In the genomic region with DNA sequence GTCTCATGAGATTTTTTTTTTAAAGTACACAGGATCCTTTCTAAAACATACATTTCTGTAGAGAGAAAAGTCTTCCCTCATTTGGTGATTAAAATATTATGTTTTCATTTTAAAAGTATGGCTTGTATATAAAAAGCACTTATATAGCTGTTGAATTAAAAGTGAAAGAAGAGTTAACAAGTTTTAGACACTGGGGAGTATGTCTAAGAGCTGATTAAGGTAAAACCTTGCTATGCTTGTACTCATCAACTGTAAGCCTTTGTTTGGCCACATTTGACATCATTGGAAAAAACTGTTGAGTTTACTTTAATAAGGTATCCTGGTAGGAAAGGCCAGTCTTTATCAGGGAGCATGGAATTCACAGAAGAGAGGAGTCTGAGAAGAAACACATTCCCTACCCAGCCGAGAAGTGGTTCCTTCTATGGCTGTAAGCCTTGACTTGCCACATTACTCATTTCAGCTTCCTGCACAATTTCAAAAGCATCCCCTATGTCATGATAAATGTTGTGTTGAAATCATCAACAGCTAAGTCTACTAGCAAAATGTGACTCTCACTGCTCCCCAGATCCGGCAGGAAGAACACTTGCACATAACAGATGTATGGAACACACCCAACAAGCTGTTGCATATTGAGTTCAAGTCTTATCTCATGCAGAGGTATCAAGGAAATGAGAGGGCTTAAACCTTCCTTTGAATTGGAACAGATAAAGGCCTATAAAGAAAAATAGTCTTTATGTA, we compare ENCODE assay signal across 11 cellular contexts.
DNase-seq lines count a peak whose midpoint lies in the region; ATAC-seq and TF ChIP-seq lines count a peak whose summit lies in the region.
"Had no signal": no experiment of that assay in that cellular context is flagged by ENCODE, and none has a peak within 500 bp of the region (broad histone marks: within the 10 kb centered on the region; RNA-seq: fewer than 3 reads in every experiment).

No MANE protein-coding gene starts in this region.

- H3K4me1 ChIP-seq in RWPE2 (ENCODE audit: insufficient read depth, poor library complexity, severe bottlenecking) = peaks cover 16% of the 10 kb centered on the region
- H3K4me1 ChIP-seq: SJSA1 had no signal

- no peak overlapping the region for H3K4me3 ChIP-seq in RWPE2 (ENCODE audit: severe bottlenecking)
- H3K4me3 ChIP-seq: SJSA1 had no signal

- H3K9me3 ChIP-seq in RWPE2 (ENCODE audit: severe bottlenecking) = no peaks in the 10 kb centered on the region
- no peaks in the 10 kb centered on the region for H3K9me3 ChIP-seq in CD4-positive, alpha-beta T cell (ENCODE audit: control insufficient read depth, low read length)
- H3K9me3 ChIP-seq: SJSA1 had no signal

- CTCF ChIA-PET in activated CD4-positive, alpha-beta T cell treated with anti-CD3 and anti-CD28 coated beads for 36 hours (lab: Charles Lee) = interaction anchor here (0.6 to 2.0 kb wide), 7 partner anchors 9 to 769 kb away, joined by 3 to 7 read pairs (median 3); no protein-coding TSS in a partner anchor
- CTCF ChIA-PET in CD4-positive, alpha-beta T cell (lab: Charles Lee) = interaction anchor here (0.7 kb wide), 1 partner anchor 394 kb away, joined by 3 read pairs; no protein-coding TSS in a partner anchor

- no peaks in the 10 kb centered on the region for H3K27me3 ChIP-seq in RWPE2 (ENCODE audit: insufficient read depth, poor library complexity, severe bottlenecking)
- no peaks in the 10 kb centered on the region for H3K27me3 ChIP-seq in CD4-positive, alpha-beta T cell (ENCODE audit: control insufficient read depth, insufficient read depth, low read length)
- H3K27me3 ChIP-seq: SJSA1 had no signal

- H3K27ac Mint-ChIP-seq in activated CD4-positive, alpha-beta T cell treated with anti-CD3 and anti-CD28 coated beads for 36 hours = peak overlapping the region; percentile 41
- no peak overlapping the region for H3K27ac Mint-ChIP-seq in stimulated activated effector memory CD8-positive, alpha-beta T cell treated with anti-CD3 and anti-CD28 coated beads, Interleukin-12 subunit alpha, Interleukin-12 subunit beta, amount 100 ng/mL, for 72 hours
- no peak overlapping the region for H3K27ac Mint-ChIP-seq in CD4-positive, alpha-beta T cell
- H3K27ac Mint-ChIP-seq: activated naive CD4-positive, alpha-beta T cell treated with anti-CD3 and anti-CD28 coated beads, Interleukin-2, amount 10 ng/mL, durations not matched to agents 7 days and 5 days had no signal

- H3K36me3 ChIP-seq in RWPE2 (ENCODE audit: low read depth) = no peaks in the 10 kb centered on the region
- H3K36me3 ChIP-seq: SJSA1 had no signal

- no peaks in the 10 kb centered on the region for H3K27me3 Mint-ChIP-seq in activated CD4-positive, alpha-beta T cell treated with anti-CD3 and anti-CD28 coated beads for 36 hours
- no peaks in the 10 kb centered on the region for H3K27me3 Mint-ChIP-seq in CD4-positive, alpha-beta T cell
- H3K27me3 Mint-ChIP-seq: activated naive CD4-positive, alpha-beta T cell treated with anti-CD3 and anti-CD28 coated beads, Interleukin-2, amount 10 ng/mL, durations not matched to agents 7 days and 5 days had no signal

- POLR2A ChIA-PET in activated CD4-positive, alpha-beta T cell treated with anti-CD3 and anti-CD28 coated beads for 36 hours (lab: Charles Lee) = interaction anchor here (0.6 kb wide), 1 partner anchor 1174 kb away, joined by 3 read pairs; no protein-coding TSS in a partner anchor
- POLR2A ChIA-PET in CD4-positive, alpha-beta T cell (lab: Charles Lee) = no interaction called here

- intact Hi-C loops in activated CD4-positive, alpha-beta T cell treated with anti-CD3 and anti-CD28 coated beads for 36 hours (cut with DNase I, micrococcal nuclease) = no loop called here
- intact Hi-C loops in CD4-positive, alpha-beta T cell (cut with DNase I, micrococcal nuclease) = no loop called here

- peak; percentile 30 for ATAC-seq in activated CD4-positive, alpha-beta T cell treated with anti-CD3 and anti-CD28 coated beads for 36 hours
- ATAC-seq in RWPE2 (ENCODE audit: low read depth) (peak; percentile 58), GM21367 (IDR thresholded peaks at IDR 0.05; ENCODE audit: unreplicated experiment) (no peak)
- ATAC-seq in stimulated activated effector memory CD8-positive, alpha-beta T cell treated with anti-CD3 and anti-CD28 coated beads, Interleukin-12 subunit alpha, Interleukin-12 subunit beta, amount 100 ng/mL, for 72 hours = peak; percentile 53
- ATAC-seq in CD4-positive, alpha-beta T cell (ENCODE audit: poor library complexity) = no peak

- H3K27ac ChIP-seq in RWPE2 (ENCODE audit: poor library complexity, severe bottlenecking) = peak overlapping the region; percentile 43
- H3K27ac ChIP-seq in CD4-positive, alpha-beta T cell (ENCODE audit: low read depth, low read length) = no peak overlapping the region
- H3K27ac ChIP-seq: SJSA1 had no signal

- no peak for TF ChIP-seq CTCF in RWPE2 (IDR thresholded peaks at IDR 0.05; ENCODE audit: poor library complexity, severe bottlenecking)
- TF ChIP-seq CTCF in CD4-positive, alpha-beta T cell (IDR thresholded peaks at IDR 0.05) = no peak

- H3K4me1 Mint-ChIP-seq in activated CD4-positive, alpha-beta T cell treated with anti-CD3 and anti-CD28 coated beads for 36 hours = peaks cover 37% of the 10 kb centered on the region
- H3K4me1 Mint-ChIP-seq in stimulated activated effector memory CD8-positive, alpha-beta T cell treated with anti-CD3 and anti-CD28 coated beads, Interleukin-12 subunit alpha, Interleukin-12 subunit beta, amount 100 ng/mL, for 72 hours = peaks cover 14% of the 10 kb centered on the region
- peaks cover 14% of the 10 kb centered on the region for H3K4me1 Mint-ChIP-seq in CD4-positive, alpha-beta T cell (ENCODE audit: low read depth)

- no peaks in the 10 kb centered on the region for H3K9me3 Mint-ChIP-seq in activated CD4-positive, alpha-beta T cell treated with anti-CD3 and anti-CD28 coated beads for 36 hours (ENCODE audit: low read depth)
- H3K9me3 Mint-ChIP-seq in stimulated activated effector memory CD8-positive, alpha-beta T cell treated with anti-CD3 and anti-CD28 coated beads, Interleukin-12 subunit alpha, Interleukin-12 subunit beta, amount 100 ng/mL, for 72 hours = no peaks in the 10 kb centered on the region
- no peaks in the 10 kb centered on the region for H3K9me3 Mint-ChIP-seq in CD4-positive, alpha-beta T cell
- H3K9me3 Mint-ChIP-seq: activated naive CD4-positive, alpha-beta T cell treated with anti-CD3 and anti-CD28 coated beads, Interleukin-2, amount 10 ng/mL, durations not matched to agents 7 days and 5 days had no signal

- DNase-seq in activated CD4-positive, alpha-beta T cell treated with anti-CD3 and anti-CD28 coated beads for 36 hours = no peak
- DNase-seq in activated CD4-positive, alpha-beta T cell treated with anti-CD3 and anti-CD28 coated beads, Interleukin-2, amount 50 U/mL, for 4 hours = no peak
- no peak for DNase-seq in RWPE2 (ENCODE audit: low spot score)
- DNase-seq in fibroblast of the conjunctiva (ENCODE audit: low read depth) = peak; percentile 12
- DNase-seq in stimulated activated effector memory CD8-positive, alpha-beta T cell treated with anti-CD3 and anti-CD28 coated beads, Interleukin-12 subunit alpha, Interleukin-12 subunit beta, amount 100 ng/mL, for 72 hours (ENCODE audit: low spot score in 2 of 2) = no peak
- no peak for DNase-seq in NCI-H187 (lab: John Stamatoyannopoulos, UW)
- DNase-seq in CD4-positive, alpha-beta T cell = no peak
- DNase-seq: activated naive CD4-positive, alpha-beta T cell treated with anti-CD3 and anti-CD28 coated beads, Interleukin-2, amount 10 ng/mL, durations not matched to agents 7 days and 5 days; GDM1 had no signal

- no peak overlapping the region for H3K4me3 Mint-ChIP-seq in activated CD4-positive, alpha-beta T cell treated with anti-CD3 and anti-CD28 coated beads for 36 hours
- H3K4me3 Mint-ChIP-seq in stimulated activated effector memory CD8-positive, alpha-beta T cell treated with anti-CD3 and anti-CD28 coated beads, Interleukin-12 subunit alpha, Interleukin-12 subunit beta, amount 100 ng/mL, for 72 hours = peak overlapping the region; percentile 3
- no peak overlapping the region for H3K4me3 Mint-ChIP-seq in CD4-positive, alpha-beta T cell
- H3K4me3 Mint-ChIP-seq: activated naive CD4-positive, alpha-beta T cell treated with anti-CD3 and anti-CD28 coated beads, Interleukin-2, amount 10 ng/mL, durations not matched to agents 7 days and 5 days had no signal

- H3K36me3 Mint-ChIP-seq in activated CD4-positive, alpha-beta T cell treated with anti-CD3 and anti-CD28 coated beads for 36 hours (ENCODE audit: low read depth) = peaks cover under 1% of the 10 kb centered on the region
- no peaks in the 10 kb centered on the region for H3K36me3 Mint-ChIP-seq in stimulated activated effector memory CD8-positive, alpha-beta T cell treated with anti-CD3 and anti-CD28 coated beads, Interleukin-12 subunit alpha, Interleukin-12 subunit beta, amount 100 ng/mL, for 72 hours
- peaks cover 26% of the 10 kb centered on the region for H3K36me3 Mint-ChIP-seq in CD4-positive, alpha-beta T cell (ENCODE audit: low read depth)
- H3K36me3 Mint-ChIP-seq: activated naive CD4-positive, alpha-beta T cell treated with anti-CD3 and anti-CD28 coated beads, Interleukin-2, amount 10 ng/mL, durations not matched to agents 7 days and 5 days had no signal

Comparison
In these comparisons a context has a peak if more than half of its experiments do, and no peak if none do; other contexts are left out.
1. ATAC-seq: peak in activated CD4-positive, alpha-beta T cell treated with anti-CD3 and anti-CD28 coated beads for 36 hours (single experiment), RWPE2 (single experiment) and stimulated activated effector memory CD8-positive, alpha-beta T cell treated with anti-CD3 and anti-CD28 coated beads, Interleukin-12 subunit alpha, Interleukin-12 subunit beta, amount 100 ng/mL, for 72 hours (single experiment); none in GM21367 (single experiment) and CD4-positive, alpha-beta T cell (single experiment).